Comparison of ENCODE assay signal across 10 cellular contexts in the genomic region with DNA sequence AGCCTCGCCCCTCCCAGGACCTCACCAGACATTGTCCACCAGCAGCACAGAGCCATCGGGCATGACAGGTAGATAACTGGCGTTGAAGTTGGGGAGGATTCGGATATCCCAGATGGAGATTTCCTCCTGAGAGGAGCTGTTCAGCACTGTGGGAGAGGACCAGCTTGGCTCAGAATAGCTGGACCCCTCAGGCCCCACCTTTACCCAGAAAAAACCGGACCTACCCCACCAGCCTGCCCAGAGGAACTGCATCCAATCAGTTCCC. TPM values are rescaled to one million over a fixed set of nuclear protein-coding genes. Genes with fewer than 3 reads are reported as not detected.
DNase-seq lines count a peak whose midpoint lies in the region; ATAC-seq and TF ChIP-seq lines count a peak whose summit lies in the region.
"Had no signal": no experiment of that assay in that cellular context is flagged by ENCODE, and none has a peak within 500 bp of the region (broad histone marks: within the 10 kb centered on the region; RNA-seq: fewer than 3 reads in every experiment).

No MANE protein-coding gene starts in this region.

- H3K27ac ChIP-seq in iPS-20b (ENCODE audit: low read length) (no peak overlapping the region), thymus (ENCODE audit: low read depth) (peak overlapping the region; percentile 46), WERI-Rb-1 (no peak overlapping the region)

- H3K27me3 ChIP-seq in iPS-20b (ENCODE audit: insufficient read depth, low read length) (no peaks in the 10 kb centered on the region), thymus (ENCODE audit: control insufficient read depth, insufficient read depth) (no peaks in the 10 kb centered on the region), WERI-Rb-1 (ENCODE audit: insufficient read depth, low read depth, severe bottlenecking) (no peaks in the 10 kb centered on the region)

- peaks cover 68% of the 10 kb centered on the region for H3K4me1 Mint-ChIP-seq in activated naive CD4-positive, alpha-beta T cell treated with anti-CD3 and anti-CD28 coated beads, Interleukin-2, amount 10 ng/mL, durations not matched to agents 7 days and 5 days
- peaks cover 14% of the 10 kb centered on the region for H3K4me1 Mint-ChIP-seq in activated T-helper 17 cell treated with anti-CD3 and anti-CD28 coated beads, Interleukin-2, amount 50 U/mL, for 72 hours

- H3K4me3 ChIP-seq in iPS-20b (ENCODE audit: low read length) (peak overlapping the region; percentile 74; the same call in 1 of the 2 replicates), thymus (ENCODE audit: low read length) (no peak overlapping the region), WERI-Rb-1 (ENCODE audit: low read depth, low read length) (no peak overlapping the region)

- H3K36me3 Mint-ChIP-seq in activated naive CD4-positive, alpha-beta T cell treated with anti-CD3 and anti-CD28 coated beads, Interleukin-2, amount 10 ng/mL, durations not matched to agents 7 days and 5 days: peaks cover 48% of the 10 kb centered on the region
- H3K36me3 Mint-ChIP-seq in activated T-helper 17 cell treated with anti-CD3 and anti-CD28 coated beads, Interleukin-2, amount 50 U/mL, for 72 hours (ENCODE audit: low read depth): peaks cover 55% of the 10 kb centered on the region

- H3K27me3 Mint-ChIP-seq in activated naive CD4-positive, alpha-beta T cell treated with anti-CD3 and anti-CD28 coated beads, Interleukin-2, amount 10 ng/mL, durations not matched to agents 7 days and 5 days: no peaks in the 10 kb centered on the region
- H3K27me3 Mint-ChIP-seq in activated T-helper 17 cell treated with anti-CD3 and anti-CD28 coated beads, Interleukin-2, amount 50 U/mL, for 72 hours: no peaks in the 10 kb centered on the region

- ATAC-seq in activated T-helper 17 cell treated with anti-CD3 and anti-CD28 coated beads, Interleukin-2, amount 50 U/mL, for 72 hours (replicated peaks): no peak
- no peak for ATAC-seq in HG03521 (IDR thresholded peaks at IDR 0.05; ENCODE audit: unreplicated experiment)

- no peaks in the 10 kb centered on the region for H3K9me3 Mint-ChIP-seq in activated naive CD4-positive, alpha-beta T cell treated with anti-CD3 and anti-CD28 coated beads, Interleukin-2, amount 10 ng/mL, durations not matched to agents 7 days and 5 days
- H3K9me3 Mint-ChIP-seq in activated T-helper 17 cell treated with anti-CD3 and anti-CD28 coated beads, Interleukin-2, amount 50 U/mL, for 72 hours: no peaks in the 10 kb centered on the region

- DNase-seq in activated naive CD4-positive, alpha-beta T cell treated with anti-CD3 and anti-CD28 coated beads, Interleukin-2, amount 10 ng/mL, durations not matched to agents 7 days and 5 days: no peak
- DNase-seq in activated naive CD4-positive, alpha-beta T cell (lab: John Stamatoyannopoulos, UW): no peak
- DNase-seq in WERI-Rb-1 (no peak), NCI-H1105 treated with DMSO at 0.1 percent for 48 hours (lab: John Stamatoyannopoulos, UW) (no peak)
- DNase-seq: activated CD8-positive, alpha-beta memory T cell treated with anti-CD3 and anti-CD28 coated beads for 24 hours; NCI-H1694 had no signal

- WGBS in thymus: 93% methylated on average over 5 of the region's 5 CpGs

- H3K36me3 ChIP-seq in iPS-20b (ENCODE audit: insufficient read depth, low read depth, low read length) (peaks cover 50% of the 10 kb centered on the region), thymus (ENCODE audit: control insufficient read depth, insufficient read depth) (peaks cover 57% of the 10 kb centered on the region), WERI-Rb-1 (peaks cover 41% of the 10 kb centered on the region)

- no peaks in the 10 kb centered on the region for H3K9me3 ChIP-seq in iPS-20b (ENCODE audit: insufficient read depth, low read depth, low read length)
- H3K9me3 ChIP-seq in thymus (ENCODE audit: control insufficient read depth): no peaks in the 10 kb centered on the region
- H3K9me3 ChIP-seq in WERI-Rb-1 (ENCODE audit: severe bottlenecking): no peaks in the 10 kb centered on the region

- CTCF ChIA-PET in activated naive CD4-positive, alpha-beta T cell treated with anti-CD3 and anti-CD28 coated beads, Interleukin-2, amount 10 ng/mL, durations not matched to agents 7 days and 5 days (lab: Charles Lee): interaction anchor here (2.5 kb wide), 1 partner anchor 24 kb away, joined by 7 read pairs; no protein-coding TSS in a partner anchor

- peak overlapping the region; percentile 72; the same call in 1 of the 2 replicates for H3K9ac ChIP-seq in iPS-20b (ENCODE audit: low read depth, low read length)

- H3K4me1 ChIP-seq in iPS-20b (ENCODE audit: insufficient read depth, low read length): 0 out of 2 replicates have a peak, but pooled peaks cover 9% of the 10 kb centered on the region
- peaks cover 6% of the 10 kb centered on the region for H3K4me1 ChIP-seq in thymus (ENCODE audit: control insufficient read depth, insufficient read depth, low read length)

- H3K27ac Mint-ChIP-seq in activated naive CD4-positive, alpha-beta T cell treated with anti-CD3 and anti-CD28 coated beads, Interleukin-2, amount 10 ng/mL, durations not matched to agents 7 days and 5 days: peak overlapping the region; percentile 82
- H3K27ac Mint-ChIP-seq in activated T-helper 17 cell treated with anti-CD3 and anti-CD28 coated beads, Interleukin-2, amount 50 U/mL, for 72 hours: peak overlapping the region; percentile 86

- H3K4me3 Mint-ChIP-seq in activated naive CD4-positive, alpha-beta T cell treated with anti-CD3 and anti-CD28 coated beads, Interleukin-2, amount 10 ng/mL, durations not matched to agents 7 days and 5 days: peak overlapping the region; percentile 89
- H3K4me3 Mint-ChIP-seq in activated T-helper 17 cell treated with anti-CD3 and anti-CD28 coated beads, Interleukin-2, amount 50 U/mL, for 72 hours: peak overlapping the region; percentile 82

- TF ChIP-seq CTCF in WERI-Rb-1 (IDR thresholded peaks at IDR 0.05; ENCODE audit: low read depth, low read length): no peak

RNA-seq across cellular contexts. Expression of gene TRAPPC14, which starts 1.5 kb away (rescaled TPM):
- total RNA-seq in activated T-helper 17 cell treated with anti-CD3 and anti-CD28 coated beads, Interleukin-2, amount 50 U/mL, for 72 hours: 10 to 100 TPM; 15.4 to 22.1 TPM
- polyA plus RNA-seq in thymus: 46.9 TPM

RNA-seq across cellular contexts. Expression of gene LAMTOR4, which starts 8.3 kb away (rescaled TPM):
- 100 to 1,000 TPM; 129 to 132 TPM for total RNA-seq in activated T-helper 17 cell treated with anti-CD3 and anti-CD28 coated beads, Interleukin-2, amount 50 U/mL, for 72 hours
- polyA plus RNA-seq in thymus: 448 TPM

RNA-seq across cellular contexts. Expression of gene GAL3ST4, which starts 11.4 kb away (rescaled TPM):
- total RNA-seq in activated T-helper 17 cell treated with anti-CD3 and anti-CD28 coated beads, Interleukin-2, amount 50 U/mL, for 72 hours: 1 to 10 TPM; 1.1 to 3.9 TPM
- polyA plus RNA-seq in thymus: 12.8 TPM

RNA-seq across cellular contexts. Expression of gene GPC2, which starts 20.2 kb away (rescaled TPM):
- 1 to 10 TPM; 2.8 to 4.9 TPM for total RNA-seq in activated T-helper 17 cell treated with anti-CD3 and anti-CD28 coated beads, Interleukin-2, amount 50 U/mL, for 72 hours
- polyA plus RNA-seq in thymus: 8.5 TPM

RNA-seq across cellular contexts. Expression of gene STAG3, which starts 20.7 kb away (rescaled TPM):
- total RNA-seq in activated T-helper 17 cell treated with anti-CD3 and anti-CD28 coated beads, Interleukin-2, amount 50 U/mL, for 72 hours: 10 to 100 TPM in 1 of 2 donors, 1 to 10 TPM in 1; 7.8 to 22.1 TPM
- polyA plus RNA-seq in thymus: 36.0 TPM
